In genomic region chr9:95557142-95557541, GRCh38 we compare ENCODE assay signal across 1 cellular context.
TF ChIP-seq lines count a peak whose summit lies in the region.

No MANE protein-coding gene starts in this region.

TF ChIP-seq in K562, 482 proteins besides CTCF, POLR2A, EP300 and RAD21 (continued from another document and continues in another):
- TF ChIP-seq CTBP1 (IDR thresholded peaks at IDR 0.05; ENCODE audit: borderline replicate concordance) (no peak), ZNF184 (CRISPR knock-in tag; IDR thresholded peaks at IDR 0.05) (no peak), ZNF224 (CRISPR knock-in tag; IDR thresholded peaks at IDR 0.05) (no peak), HDGF (IDR thresholded peaks at IDR 0.05) (0 out of 2 replicates have a peak, but pooled peaks have one; percentile 53), WHSC1 (IDR thresholded peaks at IDR 0.05; ENCODE audit: low read length) (no peak), ZC3H4 (CRISPR knock-in tag; IDR thresholded peaks at IDR 0.05; ENCODE audit: borderline replicate concordance) (no peak), SFPQ (IDR thresholded peaks at IDR 0.05; ENCODE audit: low read depth, low read length) (no peak), ARNT (IDR thresholded peaks at IDR 0.05) (no peak), ZNF77 (CRISPR knock-in tag; IDR thresholded peaks at IDR 0.05) (no peak), KDM2B (CRISPR knock-in tag; IDR thresholded peaks at IDR 0.05) (no peak), UBTF (IDR thresholded peaks at IDR 0.05; ENCODE audit: borderline replicate concordance in 1 of 2, low read depth in 2 of 2, low read length in 2 of 2) (no peak), PREB (CRISPR knock-in tag; IDR thresholded peaks at IDR 0.05) (no peak), LARP7 (IDR thresholded peaks at IDR 0.05) (0 out of 2 replicates have a peak, but pooled peaks have one; percentile 28), POLR2B (IDR thresholded peaks at IDR 0.05; ENCODE audit: low read depth, partially characterized antibody) (no peak), ILF3 (IDR thresholded peaks at IDR 0.05; ENCODE audit: borderline replicate concordance) (no peak), PTBP1 (IDR thresholded peaks at IDR 0.05; ENCODE audit: low read depth, low read length) (no peak), SMARCA4 (IDR thresholded peaks at IDR 0.05) (no peak), MLLT1 (IDR thresholded peaks at IDR 0.05) (0 out of 4 replicates have a peak, but pooled peaks of 1 of the 2 experiments have one; percentile 24), POLR2AphosphoS2 (IDR thresholded peaks at IDR 0.05; ENCODE audit: low read length) (no peak), HOMEZ (CRISPR knock-in tag; IDR thresholded peaks at IDR 0.05) (no peak), ZNF384 (IDR thresholded peaks at IDR 0.05; ENCODE audit: low read depth, low read length) (no peak), POLR2G (IDR thresholded peaks at IDR 0.05; ENCODE audit: low read depth, low read length) (no peak), CBX1 (IDR thresholded peaks at IDR 0.05; ENCODE audit: low read depth) (no peak), ARID3A (IDR thresholded peaks at IDR 0.05; ENCODE audit: borderline replicate concordance, low read depth, low read length) (no peak), GATAD2A (IDR thresholded peaks at IDR 0.05) (no peak), XRCC3 (IDR thresholded peaks at IDR 0.05) (no peak), NR0B1 (IDR thresholded peaks at IDR 0.05; ENCODE audit: partially characterized antibody) (no peak), NCOR1 (IDR thresholded peaks at IDR 0.05) (no peak), ETV1 (tag; conservative IDR thresholded peaks at IDR 0.05; ENCODE audit: low read depth) (no peak), SAFB (IDR thresholded peaks at IDR 0.05; ENCODE audit: borderline replicate concordance, low read depth, low read length) (no peak), MITF (IDR thresholded peaks at IDR 0.05) (no peak), PURB (CRISPR knock-in tag; IDR thresholded peaks at IDR 0.05; ENCODE audit: low read depth) (peak; percentile 19; the same call in 1 of the 2 replicates), MTA2 (IDR thresholded peaks at IDR 0.05; ENCODE audit: low read depth) (no peak), MAZ (CRISPR knock-in tag; conservative IDR thresholded peaks at IDR 0.05 in 1 of 2, IDR thresholded peaks at IDR 0.05 in 1 of 2) (no peak), ZBTB49 (CRISPR knock-in tag; IDR thresholded peaks at IDR 0.05; ENCODE audit: borderline replicate concordance) (no peak), ARID1B (IDR thresholded peaks at IDR 0.05) (no peak), TSC22D4 (tag; IDR thresholded peaks at IDR 0.05) (no peak), ZBTB5 (IDR thresholded peaks at IDR 0.05) (no peak), ARHGAP35 (IDR thresholded peaks at IDR 0.05; ENCODE audit: partially characterized antibody) (peak; percentile 59), CCAR2 (IDR thresholded peaks at IDR 0.05; ENCODE audit: low read depth, low read length) (no peak), ZNF830 (CRISPR knock-in tag; IDR thresholded peaks at IDR 0.05) (no peak), ZNF146 (CRISPR knock-in tag; IDR thresholded peaks at IDR 0.05; ENCODE audit: unreplicated experiment) (no peak), SAFB2 (IDR thresholded peaks at IDR 0.05; ENCODE audit: borderline replicate concordance, low read depth, low read length, severe bottlenecking) (no peak), KDM5B (IDR thresholded peaks at IDR 0.05; ENCODE audit: insufficient replicate concordance, low read depth, low read length) (no peak), TRIM24 (IDR thresholded peaks at IDR 0.05) (peak; percentile 27 to 65; a peak in 3 of 4 replicates), ZFPM2 (CRISPR knock-in tag; IDR thresholded peaks at IDR 0.05) (no peak), ZFP91 (CRISPR knock-in tag; IDR thresholded peaks at IDR 0.05) (peak; percentile 69; the same call in 1 of the 2 replicates)
